Comparison of ENCODE assay signal across 17 cellular contexts in genomic region chr1:20887269-20887668, GRCh38.
"Had no signal": no experiment of that assay in that cellular context is flagged by ENCODE, and none has a peak within 500 bp of the region (broad histone marks: within the 10 kb centered on the region; RNA-seq: fewer than 3 reads in every experiment).

No MANE protein-coding gene starts in this region.

- H3K27ac Mint-ChIP-seq: T-cell had no signal

- H3K4me1 Mint-ChIP-seq: T-cell had no signal

- H3K4me3 Mint-ChIP-seq: T-cell had no signal

- DNase-seq: Karpas-422, KG1, MM.1S, NCI-H1092 treated with DMSO at 0.1 percent for 48 hours, NCI-H1436, NCI-H187, NCI-H2029, NCI-H2081 treated with DMSO at 0.1 percent for 48 hours, NCI-H2171, NCI-H345, NCI-H446 treated with DMSO at 0.1 percent for 48 hours, NCI-H510A treated with DMSO at 0.1 percent for 48 hours, NCI-H526, SHP77, SW 1271, T-cell had no signal

- H3K27me3 Mint-ChIP-seq: T-cell had no signal

- ATAC-seq: T-cell had no signal

- H3K27ac ChIP-seq: RWPE1 had no signal
